ENCODE assay signal across 23 cellular contexts in the genomic region with DNA sequence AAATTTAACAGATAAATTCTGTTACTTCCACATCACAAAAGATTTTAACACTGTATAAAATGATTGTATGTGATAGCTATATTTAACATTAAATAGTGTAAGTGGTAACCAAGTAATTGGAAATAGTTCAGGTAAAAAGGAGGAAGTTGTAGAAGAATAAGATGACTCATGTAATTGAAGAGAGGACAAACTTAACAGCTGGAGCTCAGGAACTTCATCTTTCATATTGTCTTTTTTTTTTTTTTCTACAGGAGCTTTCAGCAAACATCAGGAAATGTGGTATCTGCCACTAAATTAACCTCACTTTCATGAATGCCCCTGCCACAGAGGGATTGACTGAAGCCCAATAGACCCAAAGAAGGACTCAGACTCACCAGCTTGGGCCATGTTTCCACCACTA.
A peak's percentile ranks its signal among the peaks of the same experiment; 100 is the strongest.
DNase-seq lines count a peak whose midpoint lies in the region; ATAC-seq and TF ChIP-seq lines count a peak whose summit lies in the region.
"Had no signal": no experiment of that assay in that cellular context is flagged by ENCODE, and none has a peak within 500 bp of the region (broad histone marks: within the 10 kb centered on the region; RNA-seq: fewer than 3 reads in every experiment).

No MANE protein-coding gene starts in this region.

- H3K79me2 ChIP-seq in osteoblast (ENCODE audit: insufficient read depth, low read length) = no peaks in the 10 kb centered on the region

- H3K27ac ChIP-seq in osteoblast (ENCODE audit: low read depth, low read length) = peak overlapping the region; percentile 56
- H3K27ac ChIP-seq: HL-60, VCaP had no signal

- no peaks in the 10 kb centered on the region for H3K9me3 ChIP-seq in osteoblast (ENCODE audit: low read depth, low read length)
- H3K9me3 ChIP-seq: adrenal gland, Caco-2 had no signal

- peaks cover 3% of the 10 kb centered on the region for H3K4me1 ChIP-seq in osteoblast (ENCODE audit: insufficient read depth, low read length)
- H3K4me1 ChIP-seq: adrenal gland, Caco-2 had no signal

- H2AFZ ChIP-seq in osteoblast (ENCODE audit: low read length) = peak overlapping the region; percentile 44

- no peaks in the 10 kb centered on the region for H3K36me3 ChIP-seq in osteoblast (ENCODE audit: insufficient read depth, low read length)
- H3K36me3 ChIP-seq: adrenal gland had no signal

- no peak for TF ChIP-seq CTCF in osteoblast (IDR thresholded peaks at IDR 0.05; ENCODE audit: extremely low read depth, low read depth, low read length)

- ATAC-seq in HG03342 (IDR thresholded peaks at IDR 0.05; ENCODE audit: unreplicated experiment) (peak; percentile 51), GM21423 (IDR thresholded peaks at IDR 0.05; ENCODE audit: unreplicated experiment) (no peak)
- ATAC-seq: T-helper 17 cell had no signal

- H4K20me1 ChIP-seq in osteoblast (ENCODE audit: insufficient read depth, low read length) = no peaks in the 10 kb centered on the region

- H3K4me2 ChIP-seq in osteoblast (ENCODE audit: insufficient read depth, low read length) = peak overlapping the region; percentile 41

- H3K27me3 ChIP-seq in osteoblast (ENCODE audit: insufficient read depth, low read length) = no peaks in the 10 kb centered on the region
- H3K27me3 ChIP-seq: adrenal gland had no signal

- no peak overlapping the region for H3K4me3 ChIP-seq in osteoblast (ENCODE audit: insufficient read depth, low read length)
- H3K4me3 ChIP-seq: adrenal gland had no signal

- peak; percentile 63 for DNase-seq in MV-4-11 (lab: John Stamatoyannopoulos, UW)
- DNase-seq in SKM-1 treated with dmso at 0.1 percent for 144 hours (lab: John Stamatoyannopoulos, UW; ENCODE audit: unreplicated experiment) = peak; percentile 30
- no peak for DNase-seq in osteoblast (ENCODE audit: insufficient read length, low spot score, missing footprints)
- no peak for DNase-seq in LoVo (ENCODE audit: low spot score)
- DNase-seq in activated T-cell treated with anti-CD3 and anti-CD28 coated beads, Interleukin-2, amount 50 U/mL, for 48 hours = no peak
- DNase-seq: activated CD4-positive, alpha-beta T cell treated with anti-CD3 and anti-CD28 coated beads, Interleukin-2, amount 50 U/mL, for 1 hour; activated gamma-delta T cell; adrenal gland; Caco-2; foreskin melanocyte; kidney; naive B cell; NCI-H1092 treated with DMSO at 0.1 percent for 48 hours; NCI-H2081; NCI-H510A; occipital lobe; SHP77 treated with DMSO at 0.1 percent for 48 hours; stimulated activated CD4-positive, alpha-beta T cell treated with anti-CD3 and anti-CD28 coated beads, Interleukin-15, amount 100 ng/mL, for 24 hours; T-helper 17 cell had no signal

Comparison
In these comparisons a context has a peak if more than half of its experiments do, and no peak if none do; other contexts are left out.
1. DNase-seq: peak in MV-4-11 (single experiment) and SKM-1 treated with dmso at 0.1 percent for 144 hours (single experiment); none in osteoblast (single experiment), LoVo (single experiment) and activated T-cell treated with anti-CD3 and anti-CD28 coated beads, Interleukin-2, amount 50 U/mL, for 48 hours (0 of 2).